20 cellular contexts compared by ENCODE assay signal in the genomic region with DNA sequence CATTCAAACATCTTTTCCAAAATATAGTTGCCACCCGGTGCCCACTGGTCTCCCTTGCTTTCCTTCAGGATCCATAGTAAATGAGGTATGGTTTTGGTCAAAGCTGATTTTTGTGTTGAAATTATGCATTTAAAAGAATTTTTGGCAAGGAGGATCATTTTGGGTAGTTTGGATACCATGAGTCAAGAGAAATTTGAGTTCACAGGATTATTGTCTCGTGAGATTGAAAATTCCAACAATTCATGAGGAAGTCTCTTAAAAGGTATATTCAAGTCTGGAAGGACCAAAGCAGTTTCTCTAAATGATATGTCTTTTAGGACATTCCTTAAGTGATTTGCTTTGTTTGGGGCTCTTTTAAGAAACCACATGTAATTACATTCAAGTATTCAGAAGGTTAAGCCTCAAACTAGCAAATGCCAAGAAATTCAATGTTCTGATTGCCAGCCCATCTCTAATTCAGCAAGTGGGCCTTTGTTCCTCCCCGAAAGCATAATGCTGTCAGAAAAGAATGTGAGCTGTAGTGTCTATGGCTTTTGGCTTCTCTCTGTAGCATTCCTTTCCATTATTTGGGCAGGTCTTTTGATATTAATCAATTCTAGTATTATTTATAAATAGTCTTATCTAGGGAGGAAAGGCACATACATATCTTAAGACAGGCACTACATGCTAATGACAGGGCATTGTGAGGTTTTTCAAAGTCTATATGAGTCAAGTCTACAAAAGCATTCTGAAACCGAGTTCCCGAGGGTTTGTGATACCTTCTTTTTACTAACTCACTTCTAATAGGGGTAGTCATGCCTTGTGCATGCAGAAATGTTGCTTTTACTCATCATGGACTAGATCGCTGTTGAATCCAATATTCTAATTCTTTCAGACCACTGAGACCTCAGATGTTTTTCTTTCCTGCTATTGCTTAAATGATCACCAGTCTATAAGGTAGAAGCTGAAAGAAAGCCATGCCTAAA.
DNase-seq lines count a peak whose midpoint lies in the region; ATAC-seq and TF ChIP-seq lines count a peak whose summit lies in the region.
"Had no signal": no experiment of that assay in that cellular context is flagged by ENCODE, and none has a peak within 500 bp of the region (broad histone marks: within the 10 kb centered on the region; RNA-seq: fewer than 3 reads in every experiment).

No MANE protein-coding gene starts in this region.

- no peak for TF ChIP-seq EP300 in SK-N-SH (IDR thresholded peaks at IDR 0.05; ENCODE audit: borderline replicate concordance in 1 of 2, low read depth in 1 of 2, low read length in 1 of 2)

- H3K4me3 ChIP-seq in SK-N-SH (ENCODE audit: low read depth in 2 of 2, low read length in 1 of 2) (no peak overlapping the region), brain microvascular endothelial cell (ENCODE audit: low read depth, low read length) (no peak overlapping the region), neuronal stem cell (ENCODE audit: low read length in 2 of 2) (no peak overlapping the region)
- H3K4me3 ChIP-seq: SJCRH30 had no signal

- no peak overlapping the region for H4K8ac ChIP-seq in neuronal stem cell (ENCODE audit: low read depth, low read length)

- no peak for TF ChIP-seq RAD21 in SK-N-SH (IDR thresholded peaks at IDR 0.05; ENCODE audit: low read length)

- H3K23ac ChIP-seq in neuronal stem cell (ENCODE audit: low read depth, low read length, poor library complexity), result no peak overlapping the region

- H3K27me3 ChIP-seq in SK-N-SH (ENCODE audit: insufficient read depth), result no peaks in the 10 kb centered on the region
- H3K27me3 ChIP-seq in brain microvascular endothelial cell (replicated peaks), result no peaks in the 10 kb centered on the region
- H3K27me3 ChIP-seq in neuronal stem cell (ENCODE audit: control insufficient read depth in 3 of 3, insufficient read depth in 3 of 3, low read depth in 1 of 3, low read length in 3 of 3), result no peaks in the 10 kb centered on the region
- H3K27me3 ChIP-seq: BE2C, SJCRH30 had no signal

- H3K14ac ChIP-seq in neuronal stem cell (ENCODE audit: low read length), result no peak overlapping the region

- no peak overlapping the region for H2BK5ac ChIP-seq in neuronal stem cell (ENCODE audit: low read length)

- H3K9ac ChIP-seq in SK-N-SH (no peak overlapping the region), neuronal stem cell (ENCODE audit: low read depth, low read length, poor library complexity) (no peak overlapping the region)

- no peaks in the 10 kb centered on the region for H3K79me1 ChIP-seq in neuronal stem cell (ENCODE audit: low read depth, low read length)

- no peak overlapping the region for H2BK15ac ChIP-seq in neuronal stem cell (ENCODE audit: low read length)

- 76% methylated on average over 6 of the region's 6 CpGs for WGBS in SK-N-SH (ENCODE audit: low lambda C conversion rate)
- no CpG with 5 or more reads among the region's 6 CpGs for WGBS in neuronal stem cell (ENCODE audit: extremely low coverage in 2 of 2, insufficient read length in 2 of 2, insufficient replicate concordance in 1 of 2), 2 donors

- H3K36me3 ChIP-seq in SK-N-SH (replicated peaks in 1 of 2; ENCODE audit: control insufficient read depth in 1 of 2, insufficient read depth in 2 of 2, low read length in 1 of 2) (no peaks in the 10 kb centered on the region), brain microvascular endothelial cell (replicated peaks) (no peaks in the 10 kb centered on the region), neuronal stem cell (replicated peaks in 1 of 2; ENCODE audit: control insufficient read depth in 2 of 2, insufficient read depth in 2 of 2, low read length in 2 of 2) (peaks cover 0 to 2% of the 10 kb centered on the region in 2 donors)
- H3K36me3 ChIP-seq: BE2C, SJCRH30 had no signal

- H3K18ac ChIP-seq in neuronal stem cell (ENCODE audit: low read length), result no peak overlapping the region

- H2AK5ac ChIP-seq in neuronal stem cell (ENCODE audit: low read depth, low read length), result no peak overlapping the region

- no peak overlapping the region for H4K91ac ChIP-seq in neuronal stem cell (ENCODE audit: low read depth, low read length, poor library complexity)

- H4K20me1 ChIP-seq in SK-N-SH (ENCODE audit: insufficient read depth), result no peaks in the 10 kb centered on the region

- POLR2A ChIA-PET in SK-N-SH (lab: Yijun Ruan, JAX), result no interaction called here

- H3K9me2 ChIP-seq in SK-N-SH, result no peaks in the 10 kb centered on the region

- CTCF ChIA-PET in SK-N-SH (lab: Yijun Ruan, JAX), result interaction anchor here (0.6 to 1.7 kb wide), 3 partner anchors 10 to 315 kb away, joined by 3 to 5 read pairs (median 4); no protein-coding TSS in a partner anchor

- in situ Hi-C loops in brain microvascular endothelial cell (cut with HindIII; ENCODE audit: low pct_ligation_motif_present, low sequenced_read_pairs), result no loop called here

- peak overlapping the region; percentile 32 to 95 for H3K27ac ChIP-seq in SK-N-SH (ENCODE audit: low read depth in 2 of 2, low read length in 1 of 2)
- H3K27ac ChIP-seq in brain microvascular endothelial cell, result no peak overlapping the region
- H3K27ac ChIP-seq in neuronal stem cell (replicated peaks; ENCODE audit: low read length), result peak overlapping the region; percentile 89
- H3K27ac ChIP-seq: RWPE1, SJCRH30 had no signal

- no peak overlapping the region for H2BK12ac ChIP-seq in neuronal stem cell (ENCODE audit: low read length)

- no peaks in the 10 kb centered on the region for H3K79me2 ChIP-seq in SK-N-SH (ENCODE audit: insufficient read depth)

- H3K4ac ChIP-seq in neuronal stem cell (ENCODE audit: low read length), result no peak overlapping the region

- H3K4me1 ChIP-seq in SK-N-SH (ENCODE audit: control insufficient read depth in 1 of 2, insufficient read depth in 2 of 2, low read depth in 1 of 2, low read length in 1 of 2) (peaks cover 0 to 16% of the 10 kb centered on the region in 2 experiments; a peak in 1 of 4 replicates), neuronal stem cell (ENCODE audit: control insufficient read depth in 2 of 2, insufficient read depth in 1 of 2, low read depth in 1 of 2, low read length in 2 of 2) (peaks cover 17 to 24% of the 10 kb centered on the region in 2 donors)

- TF ChIP-seq CTCF in SK-N-SH (IDR thresholded peaks at IDR 0.05) (no peak), brain microvascular endothelial cell (IDR thresholded peaks at IDR 0.05; ENCODE audit: low read depth, low read length, missing control alignments) (no peak)

- no peak overlapping the region for H2BK120ac ChIP-seq in neuronal stem cell (ENCODE audit: low read depth, low read length)

- H3F3A ChIP-seq in SK-N-SH (replicated peaks; ENCODE audit: insufficient read depth), result no peaks in the 10 kb centered on the region

- ATAC-seq in GM18867 (IDR thresholded peaks at IDR 0.05; ENCODE audit: unreplicated experiment), result no peak
- no peak for ATAC-seq in HG03196 (IDR thresholded peaks at IDR 0.05; ENCODE audit: unreplicated experiment)

- H3K9me3 ChIP-seq in SK-N-SH (no peaks in the 10 kb centered on the region), neuronal stem cell (replicated peaks in 1 of 2; ENCODE audit: control insufficient read depth in 2 of 2, insufficient read depth in 1 of 2, low read depth in 1 of 2, low read length in 2 of 2) (peaks cover 0 to 4% of the 10 kb centered on the region in 2 donors)
- H3K9me3 ChIP-seq: BE2C, SJCRH30 had no signal

- H3K4me2 ChIP-seq in SK-N-SH (no peak overlapping the region), neuronal stem cell (ENCODE audit: insufficient read depth, low read length, poor library complexity, severe bottlenecking) (no peak overlapping the region)

- no peak overlapping the region for H2AFZ ChIP-seq in SK-N-SH (ENCODE audit: low read depth)
- H2AFZ ChIP-seq in neuronal stem cell (ENCODE audit: low read length), result peak overlapping the region; percentile 54

- DNase-seq in EL (peak; percentile 40), SK-N-SH (no peak), brain microvascular endothelial cell (peak; percentile 45), neuronal stem cell (ENCODE audit: low spot score) (no peak), cortex of kidney (lab: John Stamatoyannopoulos, UW) (no peak)
- DNase-seq in stimulated activated CD4-positive, alpha-beta T cell treated with anti-CD3 and anti-CD28 coated beads, Interleukin-4, amount 100 ng/mL, for 24 hours, result no peak
- DNase-seq: ACHN; CD4-positive, alpha-beta memory T cell; DMS79 treated with DMSO at 0.1 percent for 48 hours; Kasumi-1; MV-4-11; NCI-H1417 treated with DMSO at 0.1 percent for 48 hours; NCI-H2081 treated with DMSO at 0.1 percent for 48 hours; NCI-H226; NCI-H526 treated with DMSO at 0.1 percent for 48 hours had no signal

TF ChIP-seq in SK-N-SH, 30 proteins besides CTCF, POLR2A, EP300 and RAD21:
- no peak for TF ChIP-seq TEAD4 (IDR thresholded peaks at IDR 0.05; ENCODE audit: borderline replicate concordance, insufficient read depth)
- TF ChIP-seq GABPA (IDR thresholded peaks at IDR 0.05; ENCODE audit: low read depth), result no peak
- no peak for TF ChIP-seq ELF1 (IDR thresholded peaks at IDR 0.05)
- no peak for TF ChIP-seq FOSL2 (IDR thresholded peaks at IDR 0.05; ENCODE audit: borderline replicate concordance, low read depth)
- no peak for TF ChIP-seq PBX3 (IDR thresholded peaks at IDR 0.05)
TF ChIP-seq in SK-N-SH: peak in this region for 0.

Comparison
In these comparisons a context has a peak if more than half of its experiments do, and no peak if none do; other contexts are left out.
1. DNase-seq: peak in EL (single experiment) and brain microvascular endothelial cell (single experiment); none in SK-N-SH (single experiment), neuronal stem cell (single experiment), stimulated activated CD4-positive, alpha-beta T cell treated with anti-CD3 and anti-CD28 coated beads, Interleukin-4, amount 100 ng/mL, for 24 hours (single experiment) and cortex of kidney (single experiment).